Comparison of ENCODE assay signal across 8 cellular contexts in the genomic region with DNA sequence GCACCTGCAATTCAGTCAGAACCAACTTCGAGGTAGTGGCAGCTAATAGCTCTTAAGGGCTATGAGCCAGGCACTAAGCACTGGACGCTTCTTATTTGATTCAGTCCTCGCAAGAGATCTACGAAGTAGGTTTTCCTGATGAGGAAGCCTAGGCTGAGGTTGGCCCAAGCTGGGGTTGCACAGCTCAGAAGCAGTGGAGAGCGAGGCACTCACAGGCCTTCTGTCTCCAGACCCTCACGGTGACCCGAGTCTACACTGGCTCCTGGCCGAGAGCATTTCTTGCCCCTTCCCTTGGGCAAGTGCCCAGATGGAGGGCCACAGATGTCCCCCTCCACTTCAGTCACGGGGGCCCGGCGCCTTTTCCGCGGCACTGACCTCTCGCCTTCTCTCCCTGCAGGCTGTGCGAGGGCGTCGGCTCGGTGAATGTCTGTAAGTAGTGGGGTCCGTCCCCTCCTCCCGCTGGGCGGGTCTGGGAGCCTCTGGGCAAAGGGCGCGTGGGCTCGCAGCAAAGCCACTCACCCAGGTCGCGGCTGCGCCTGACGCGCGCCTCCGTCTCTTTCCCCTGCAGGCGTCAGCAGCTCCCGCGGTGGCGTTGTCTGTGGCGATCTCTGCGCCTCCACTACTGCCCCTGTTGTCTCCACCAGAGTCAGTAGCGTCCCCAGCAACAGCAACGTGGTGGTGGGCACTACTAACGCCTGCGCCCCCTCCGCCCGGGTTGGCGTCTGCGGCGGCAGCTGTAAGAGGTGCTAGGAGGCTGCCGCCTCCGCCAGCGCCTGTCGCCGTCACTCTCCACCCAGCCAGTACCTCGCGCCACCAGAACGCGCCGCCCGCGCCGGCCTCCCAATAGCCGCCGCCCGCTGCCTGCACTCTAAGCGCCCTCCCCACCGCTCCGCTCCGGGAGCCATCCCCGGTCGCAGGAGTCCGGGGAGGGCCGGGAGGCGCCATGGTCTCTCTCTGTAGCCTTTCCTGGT. TPM values are rescaled to one million over a fixed set of nuclear protein-coding genes. Genes with fewer than 3 reads are reported as not detected.
DNase-seq lines count a peak whose midpoint lies in the region; ATAC-seq and TF ChIP-seq lines count a peak whose summit lies in the region.

No MANE protein-coding gene starts in this region.

- no peak for DNase-seq in activated CD4-positive, CD25-positive, alpha-beta regulatory T cell treated with anti-CD3 and anti-CD28 coated beads, Interleukin-2, amount 50 U/mL, for 72 hours
- peak; percentile 78 for DNase-seq in RPMI8226
- peak; percentile 76 to 81 for DNase-seq in breast epithelium (ENCODE audit: low spot score in 2 of 2)
- peak; percentile 89 to 91 (median 89) for DNase-seq in immature natural killer cell
- DNase-seq in NCI-H1105 (lab: John Stamatoyannopoulos, UW), result no peak

- H3K4me3 Mint-ChIP-seq in immature natural killer cell, result peak overlapping the region; percentile 78 to 87 (median 84)

- no peak for TF ChIP-seq POLR2A in breast epithelium (IDR thresholded peaks at IDR 0.05)

- H3K27me3 Mint-ChIP-seq in immature natural killer cell (ENCODE audit: low read depth in 3 of 3), result peaks cover 14 to 25% (median 24%) of the 10 kb centered on the region in 3 donors

- peak overlapping the region; percentile 100 for H3K4me2 ChIP-seq in skeletal muscle satellite cell (ENCODE audit: low read length)

- peak; percentile 61 to 65 for ATAC-seq in activated CD4-positive, CD25-positive, alpha-beta regulatory T cell treated with anti-CD3 and anti-CD28 coated beads, Interleukin-2, amount 50 U/mL, for 24 hours
- ATAC-seq in HG03469 (IDR thresholded peaks at IDR 0.05; ENCODE audit: unreplicated experiment), result no peak

- intact Hi-C loops in breast epithelium (cut with DNase I; ENCODE audit: low total_unique reads), result no loop called here

- H3K4me1 Mint-ChIP-seq in immature natural killer cell, result peaks cover 54% of the 10 kb centered on the region in 2 donors

- no peaks in the 10 kb centered on the region for H3K4me1 ChIP-seq in breast epithelium
- H3K4me1 ChIP-seq in skeletal muscle satellite cell (ENCODE audit: control insufficient read depth, insufficient read depth, low read length), result peaks cover 21% of the 10 kb centered on the region

- peak overlapping the region; percentile 79 for H3K9ac ChIP-seq in skeletal muscle satellite cell (ENCODE audit: low read depth, low read length)

- H3K9me3 ChIP-seq in breast epithelium, result no peaks in the 10 kb centered on the region
- no peaks in the 10 kb centered on the region for H3K9me3 ChIP-seq in skeletal muscle satellite cell (replicated peaks; ENCODE audit: low read length)

- TF ChIP-seq CTCF in breast epithelium (IDR thresholded peaks at IDR 0.05), result peak; percentile 38 to 73 (median 60)

- H3K36me3 ChIP-seq in breast epithelium, result no peaks in the 10 kb centered on the region
- H3K36me3 ChIP-seq in skeletal muscle satellite cell (ENCODE audit: insufficient read depth, low read length), result no peaks in the 10 kb centered on the region

- no peaks in the 10 kb centered on the region for H3K27me3 ChIP-seq in breast epithelium
- H3K27me3 ChIP-seq in skeletal muscle satellite cell (ENCODE audit: control insufficient read depth, insufficient read depth, low read length), result peaks cover 4% of the 10 kb centered on the region

- peaks cover 0 to 2% (median 0%) of the 10 kb centered on the region in 6 donors for H3K9me3 Mint-ChIP-seq in immature natural killer cell

- H3K36me3 Mint-ChIP-seq in immature natural killer cell, result no peaks in the 10 kb centered on the region

- peak overlapping the region; percentile 30 to 66 (median 50) for H3K4me3 ChIP-seq in breast epithelium
- H3K4me3 ChIP-seq in skeletal muscle satellite cell (ENCODE audit: low read length), result peak overlapping the region; percentile 81

- peak overlapping the region; percentile 84 to 91 (median 90) for H3K27ac Mint-ChIP-seq in immature natural killer cell

- H3K27ac ChIP-seq in breast epithelium, result peak overlapping the region; percentile 39 to 76

RNA-seq across cellular contexts. Expression of a gene that starts 13.1 kb away (rescaled TPM):
- under 1 TPM in 2 of 3 donors, not detected in 1; 0.33 to 0.59 TPM for total RNA-seq in breast epithelium
- polyA plus RNA-seq in immature natural killer cell, result not detected
- total RNA-seq in skeletal muscle satellite cell (2012; rRNA removed), result not detected in 2 replicates

RNA-seq across cellular contexts. Expression of a gene that starts 16.8 kb away (rescaled TPM):
- 10 to 100 TPM in 1 of 3 donors, 1 to 10 TPM in 1, not detected in 1; 3.6 to 29.9 TPM for total RNA-seq in breast epithelium
- polyA plus RNA-seq in immature natural killer cell, result 1 to 10 TPM; 2.2 to 3.7 (median 3.6) TPM
- total RNA-seq in skeletal muscle satellite cell (2012; rRNA removed), result under 0.01 TPM in 1 of 2 replicates, not detected in the other

RNA-seq across cellular contexts. Expression of a gene that starts 33.7 kb away (rescaled TPM):
- 1 to 10 TPM in 1 of 3 donors, under 1 TPM in 1, not detected in 1; 0.66 to 2.2 TPM for total RNA-seq in breast epithelium
- 10 to 100 TPM in 2 of 3 donors, 1 to 10 TPM in 1; 6.6 to 13.1 (median 12.5) TPM for polyA plus RNA-seq in immature natural killer cell
- 0.22 TPM in 1 of 2 replicates, not detected in the other for total RNA-seq in skeletal muscle satellite cell (2012; rRNA removed)

RNA-seq across cellular contexts. Expression of a gene that starts 59.2 kb away (rescaled TPM):
- total RNA-seq in breast epithelium, result not detected
- not detected for polyA plus RNA-seq in immature natural killer cell
- total RNA-seq in skeletal muscle satellite cell (2012; rRNA removed), result not detected in 2 replicates

Comparison
In these comparisons a context has a peak if more than half of its experiments do, and no peak if none do; other contexts are left out.
1. DNase-seq: peak in RPMI8226 (single experiment), breast epithelium (2 of 2) and immature natural killer cell (3 of 3); none in activated CD4-positive, CD25-positive, alpha-beta regulatory T cell treated with anti-CD3 and anti-CD28 coated beads, Interleukin-2, amount 50 U/mL, for 72 hours (single experiment) and NCI-H1105 (single experiment).